3 cellular contexts compared by ENCODE assay signal in the genomic region with DNA sequence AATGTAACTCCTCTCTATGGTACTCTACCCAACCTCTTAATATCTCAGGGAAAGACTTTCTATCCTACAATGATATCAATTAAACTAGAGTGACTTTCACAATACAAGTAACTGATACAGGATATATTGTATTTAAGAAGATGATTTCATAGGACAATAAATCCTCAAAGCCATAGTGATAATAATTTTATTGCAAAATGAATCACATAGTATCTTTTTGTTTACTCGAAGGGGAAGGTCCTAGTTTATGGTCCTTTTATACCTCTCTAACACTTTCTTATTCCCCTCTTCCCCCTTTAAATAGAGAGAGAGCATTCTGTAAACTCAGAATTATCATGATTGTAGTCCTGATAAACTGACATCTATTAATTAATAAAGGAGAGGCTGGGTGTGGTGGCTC.
"Had no signal": no experiment of that assay in that cellular context is flagged by ENCODE, and none has a peak within 500 bp of the region (broad histone marks: within the 10 kb centered on the region; RNA-seq: fewer than 3 reads in every experiment).

No MANE protein-coding gene starts in this region.

- DNase-seq: GDM1, GF-D8 had no signal

- H3K4me3 ChIP-seq: GM12878 had no signal

- ATAC-seq: GM12878 had no signal
